ENCODE assay signal across 12 cellular contexts in genomic region chr12:19031032-19031431, GRCh38.
DNase-seq lines count a peak whose midpoint lies in the region; TF ChIP-seq lines count a peak whose summit lies in the region.
"Had no signal": no experiment of that assay in that cellular context is flagged by ENCODE, and none has a peak within 500 bp of the region (broad histone marks: within the 10 kb centered on the region; RNA-seq: fewer than 3 reads in every experiment).

No MANE protein-coding gene starts in this region.

- POLR2A ChIA-PET in RWPE1 (lab: Yijun Ruan, JAX; ENCODE audit: low non-redundant PET): no interaction called here

- H3K4me3 ChIP-seq in GM23248: no peak overlapping the region
- no peak overlapping the region for H3K4me3 ChIP-seq in fibroblast of lung (replicated peaks in 1 of 4; ENCODE audit: control extremely low read depth in 1 of 4, insufficient read depth in 1 of 4, low read depth in 3 of 4, low read length in 4 of 4)
- no peak overlapping the region for H3K4me3 ChIP-seq in skeletal muscle cell (ENCODE audit: low read depth, low read length)
- H3K4me3 ChIP-seq in suprapubic skin: no peak overlapping the region
- H3K4me3 ChIP-seq: testis had no signal

- H3K4me1 ChIP-seq in GM23248 (ENCODE audit: insufficient read depth) (peaks cover 29% of the 10 kb centered on the region), fibroblast of lung (ENCODE audit: control insufficient read depth, extremely low read depth, insufficient read depth, low read length) (peaks cover 9% of the 10 kb centered on the region), suprapubic skin (no peaks in the 10 kb centered on the region)
- H3K4me1 ChIP-seq: parathyroid adenoma, testis had no signal

- no peak for TF ChIP-seq EP300 in suprapubic skin (IDR thresholded peaks at IDR 0.05)

- DNase-seq in GM23248 (peak; percentile 96), RWPE1 (ENCODE audit: low spot score) (peak; percentile 84), fibroblast of lung (ENCODE audit: low read depth in 2 of 2) (peak; percentile 89 to 97), skeletal muscle cell (ENCODE audit: low read depth) (peak; percentile 60), suprapubic skin (ENCODE audit: low spot score in 2 of 2) (no peak), erythroblast (lab: John Stamatoyannopoulos, UW) (no peak)
- no peak for DNase-seq in activated T-cell treated with anti-CD3 and anti-CD28 coated beads, Interleukin-2, amount 50 U/mL, for 48 hours
- DNase-seq: activated naive CD4-positive, alpha-beta T cell treated with anti-CD3 and anti-CD28 coated beads, Interleukin-2, amount 10 ng/mL, durations not matched to agents 7 days and 5 days; left colon; NCI-H524 treated with DMSO at 0.1 percent for 48 hours; testis had no signal

- H3K27me3 ChIP-seq in GM23248 (replicated peaks; ENCODE audit: insufficient read depth) (no peaks in the 10 kb centered on the region), fibroblast of lung (ENCODE audit: control insufficient read depth, insufficient read depth, low read length) (no peaks in the 10 kb centered on the region), suprapubic skin (no peaks in the 10 kb centered on the region)
- H3K27me3 ChIP-seq: testis had no signal

- H2AFZ ChIP-seq in GM23248 (no peak overlapping the region), fibroblast of lung (ENCODE audit: low read length) (no peak overlapping the region)
- H2AFZ ChIP-seq: parathyroid adenoma had no signal

- H4K20me1 ChIP-seq in GM23248 (ENCODE audit: insufficient read depth) (no peaks in the 10 kb centered on the region), fibroblast of lung (ENCODE audit: control insufficient read depth, extremely low read depth, insufficient read depth, low read length) (no peaks in the 10 kb centered on the region)

- no peaks in the 10 kb centered on the region for H3K9me2 ChIP-seq in GM23248 (ENCODE audit: insufficient read depth)

- H3K36me3 ChIP-seq in GM23248 (ENCODE audit: low read depth) (no peaks in the 10 kb centered on the region), fibroblast of lung (ENCODE audit: control insufficient read depth, insufficient read depth, low read length) (no peaks in the 10 kb centered on the region), suprapubic skin (no peaks in the 10 kb centered on the region)

- no peak for TF ChIP-seq CTCF in RWPE1 (conservative IDR thresholded peaks at IDR 0.05; ENCODE audit: low read depth)
- TF ChIP-seq CTCF in fibroblast of lung (conservative IDR thresholded peaks at IDR 0.05 in 1 of 2, IDR thresholded peaks at IDR 0.05 in 1 of 2; ENCODE audit: low read depth in 1 of 2, low read length in 2 of 2): no peak
- no peak for TF ChIP-seq CTCF in suprapubic skin (IDR thresholded peaks at IDR 0.05)

- H3K9me3 ChIP-seq in GM23248 (ENCODE audit: low read depth) (no peaks in the 10 kb centered on the region), fibroblast of lung (ENCODE audit: control insufficient read depth, insufficient read depth, low read depth, low read length) (no peaks in the 10 kb centered on the region), suprapubic skin (no peaks in the 10 kb centered on the region)
- H3K9me3 ChIP-seq: testis had no signal

- H3K9ac ChIP-seq in GM23248: no peak overlapping the region; the same call in 1 of the 2 replicates
- no peak overlapping the region for H3K9ac ChIP-seq in fibroblast of lung (ENCODE audit: insufficient read depth, low read length)
- H3K9ac ChIP-seq: parathyroid adenoma had no signal

- H3K4me2 ChIP-seq in GM23248 (ENCODE audit: unreplicated experiment): peak overlapping the region; percentile 21
- H3K4me2 ChIP-seq in fibroblast of lung (ENCODE audit: extremely low read depth, insufficient read depth, low read length): peak overlapping the region; percentile 33

- H3F3A ChIP-seq in GM23248 (ENCODE audit: insufficient read depth): peaks cover 21% of the 10 kb centered on the region; the same call in 1 of the 2 replicates

- peak overlapping the region; percentile 62 for H3K27ac ChIP-seq in GM23248
- H3K27ac ChIP-seq in RWPE1: no peak overlapping the region
- H3K27ac ChIP-seq in fibroblast of lung (ENCODE audit: insufficient read depth, low read length): peak overlapping the region; percentile 57
- H3K27ac ChIP-seq in suprapubic skin: no peak overlapping the region
- H3K27ac ChIP-seq: parathyroid adenoma, testis had no signal

- in situ Hi-C loops in GM23248 (cut with MboI): no loop called here

- WGBS in GM23248 (ENCODE audit: low coverage in 1 of 2, low lambda C conversion rate in 2 of 2, missing lambda C conversion rate in 2 of 2), 2 experiments: 5 to 7% methylated on average over 4 of the region's 4 CpGs
- 47% methylated on average over 4 of the region's 4 CpGs for WGBS in suprapubic skin

- H3K79me2 ChIP-seq in GM23248 (ENCODE audit: insufficient read depth): no peaks in the 10 kb centered on the region
- no peaks in the 10 kb centered on the region for H3K79me2 ChIP-seq in fibroblast of lung (ENCODE audit: control insufficient read depth, insufficient read depth, low read length)
- H3K79me2 ChIP-seq: parathyroid adenoma had no signal

- CTCF ChIA-PET in RWPE1 (lab: Yijun Ruan, JAX): no interaction called here

- TF ChIP-seq POLR2A in suprapubic skin (IDR thresholded peaks at IDR 0.05): no peak
- TF ChIP-seq POLR2A in erythroblast (IDR thresholded peaks at IDR 0.05; ENCODE audit: low read length): no peak

Comparison
In these comparisons a context has a peak if more than half of its experiments do, and no peak if none do; other contexts are left out.
1. DNase-seq: peak in GM23248 (single experiment), RWPE1 (single experiment), fibroblast of lung (2 of 2) and skeletal muscle cell (single experiment); none in suprapubic skin (0 of 2), erythroblast (0 of 2) and activated T-cell treated with anti-CD3 and anti-CD28 coated beads, Interleukin-2, amount 50 U/mL, for 48 hours (0 of 2).
2. H3K27ac ChIP-seq: peak in GM23248 (single experiment) and fibroblast of lung (single experiment); none in RWPE1 (single experiment) and suprapubic skin (single experiment).